Comparison of ENCODE assay signal across 1 cellular context in genomic region chr21:37009740-37010341, GRCh38.
TF ChIP-seq lines count a peak whose summit lies in the region.

No MANE protein-coding gene starts in this region.

TF ChIP-seq in K562, 482 proteins besides CTCF, POLR2A, EP300 and RAD21 (continued from another document and continues in another):
- TF ChIP-seq ZNF512 (tag; IDR thresholded peaks at IDR 0.05): no peak
- peak in 1 of 2 experiments; percentile 76; a peak in 2 of 4 replicates for TF ChIP-seq RCOR1 (IDR thresholded peaks at IDR 0.05; ENCODE audit: borderline replicate concordance in 1 of 2, low read depth in 2 of 2, low read length in 2 of 2)
- no peak for TF ChIP-seq SREBF2 (CRISPR knock-in tag; IDR thresholded peaks at IDR 0.05)
- TF ChIP-seq E2F1 (CRISPR knock-in tag; IDR thresholded peaks at IDR 0.05): no peak
- no peak for TF ChIP-seq BACH1 (tag; IDR thresholded peaks at IDR 0.05)
- 0 out of 2 replicates have a peak, but pooled peaks have one; percentile 36 for TF ChIP-seq NBN (IDR thresholded peaks at IDR 0.05; ENCODE audit: low read depth)
- TF ChIP-seq TSC22D4 (tag; IDR thresholded peaks at IDR 0.05): no peak
- no peak for TF ChIP-seq EZH2 (IDR thresholded peaks at IDR 0.05; ENCODE audit: borderline replicate concordance, low read depth, low read length)
- TF ChIP-seq NCOA1 (IDR thresholded peaks at IDR 0.05; ENCODE audit: low read depth): no peak
- no peak for TF ChIP-seq HMG20B (CRISPR knock-in tag; IDR thresholded peaks at IDR 0.05)
- no peak for TF ChIP-seq SETDB1 (IDR thresholded peaks at IDR 0.05; ENCODE audit: low read length)
- TF ChIP-seq ZNF253 (CRISPR knock-in tag; conservative IDR thresholded peaks at IDR 0.05): no peak
- no peak for TF ChIP-seq TAF1 (IDR thresholded peaks at IDR 0.05; ENCODE audit: control insufficient read depth, extremely low read depth, insufficient read depth, low read length, severe bottlenecking)
- no peak for TF ChIP-seq CHD1 (IDR thresholded peaks at IDR 0.05; ENCODE audit: low read length)
- TF ChIP-seq CXXC5 (CRISPR knock-in tag; IDR thresholded peaks at IDR 0.05): peak; percentile 62
- TF ChIP-seq, protein P1, sequence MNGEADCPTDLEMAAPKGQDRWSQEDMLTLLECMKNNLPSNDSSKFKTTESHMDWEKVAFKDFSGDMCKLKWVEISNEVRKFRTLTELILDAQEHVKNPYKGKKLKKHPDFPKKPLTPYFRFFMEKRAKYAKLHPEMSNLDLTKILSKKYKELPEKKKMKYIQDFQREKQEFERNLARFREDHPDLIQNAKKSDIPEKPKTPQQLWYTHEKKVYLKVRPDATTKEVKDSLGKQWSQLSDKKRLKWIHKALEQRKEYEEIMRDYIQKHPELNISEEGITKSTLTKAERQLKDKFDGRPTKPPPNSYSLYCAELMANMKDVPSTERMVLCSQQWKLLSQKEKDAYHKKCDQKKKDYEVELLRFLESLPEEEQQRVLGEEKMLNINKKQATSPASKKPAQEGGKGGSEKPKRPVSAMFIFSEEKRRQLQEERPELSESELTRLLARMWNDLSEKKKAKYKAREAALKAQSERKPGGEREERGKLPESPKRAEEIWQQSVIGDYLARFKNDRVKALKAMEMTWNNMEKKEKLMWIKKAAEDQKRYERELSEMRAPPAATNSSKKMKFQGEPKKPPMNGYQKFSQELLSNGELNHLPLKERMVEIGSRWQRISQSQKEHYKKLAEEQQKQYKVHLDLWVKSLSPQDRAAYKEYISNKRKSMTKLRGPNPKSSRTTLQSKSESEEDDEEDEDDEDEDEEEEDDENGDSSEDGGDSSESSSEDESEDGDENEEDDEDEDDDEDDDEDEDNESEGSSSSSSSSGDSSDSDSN (IDR thresholded peaks at IDR 0.05; ENCODE audit: borderline replicate concordance in 1 of 2, low read depth in 2 of 2, low read length in 2 of 2): peak in 1 of 2 experiments; percentile 73; a peak in 1 of 4 replicates
- TF ChIP-seq ZBTB33 (CRISPR knock-in tag; IDR thresholded peaks at IDR 0.05): no peak
- TF ChIP-seq, protein P2, sequence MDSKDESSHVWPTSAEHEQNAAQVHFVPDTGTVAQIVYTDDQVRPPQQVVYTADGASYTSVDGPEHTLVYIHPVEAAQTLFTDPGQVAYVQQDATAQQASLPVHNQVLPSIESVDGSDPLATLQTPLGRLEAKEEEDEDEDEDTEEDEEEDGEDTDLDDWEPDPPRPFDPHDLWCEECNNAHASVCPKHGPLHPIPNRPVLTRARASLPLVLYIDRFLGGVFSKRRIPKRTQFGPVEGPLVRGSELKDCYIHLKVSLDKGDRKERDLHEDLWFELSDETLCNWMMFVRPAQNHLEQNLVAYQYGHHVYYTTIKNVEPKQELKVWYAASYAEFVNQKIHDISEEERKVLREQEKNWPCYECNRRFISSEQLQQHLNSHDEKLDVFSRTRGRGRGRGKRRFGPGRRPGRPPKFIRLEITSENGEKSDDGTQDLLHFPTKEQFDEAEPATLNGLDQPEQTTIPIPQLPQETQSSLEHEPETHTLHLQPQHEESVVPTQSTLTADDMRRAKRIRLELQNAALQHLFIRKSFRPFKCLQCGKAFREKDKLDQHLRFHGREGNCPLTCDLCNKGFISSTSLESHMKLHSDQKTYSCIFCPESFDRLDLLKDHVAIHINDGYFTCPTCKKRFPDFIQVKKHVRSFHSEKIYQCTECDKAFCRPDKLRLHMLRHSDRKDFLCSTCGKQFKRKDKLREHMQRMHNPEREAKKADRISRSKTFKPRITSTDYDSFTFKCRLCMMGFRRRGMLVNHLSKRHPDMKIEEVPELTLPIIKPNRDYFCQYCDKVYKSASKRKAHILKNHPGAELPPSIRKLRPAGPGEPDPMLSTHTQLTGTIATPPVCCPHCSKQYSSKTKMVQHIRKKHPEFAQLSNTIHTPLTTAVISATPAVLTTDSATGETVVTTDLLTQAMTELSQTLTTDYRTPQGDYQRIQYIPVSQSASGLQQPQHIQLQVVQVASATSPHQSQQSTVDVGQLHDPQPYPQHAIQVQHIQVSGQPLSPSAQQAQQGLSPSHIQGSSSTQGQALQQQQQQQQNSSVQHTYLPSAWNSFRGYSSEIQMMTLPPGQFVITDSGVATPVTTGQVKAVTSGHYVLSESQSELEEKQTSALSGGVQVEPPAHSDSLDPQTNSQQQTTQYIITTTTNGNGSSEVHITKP (IDR thresholded peaks at IDR 0.05; ENCODE audit: partially characterized antibody): peak; percentile 6
- no peak for TF ChIP-seq CREB3L1 (IDR thresholded peaks at IDR 0.05; ENCODE audit: borderline replicate concordance, low read depth)
- TF ChIP-seq, protein P3, sequence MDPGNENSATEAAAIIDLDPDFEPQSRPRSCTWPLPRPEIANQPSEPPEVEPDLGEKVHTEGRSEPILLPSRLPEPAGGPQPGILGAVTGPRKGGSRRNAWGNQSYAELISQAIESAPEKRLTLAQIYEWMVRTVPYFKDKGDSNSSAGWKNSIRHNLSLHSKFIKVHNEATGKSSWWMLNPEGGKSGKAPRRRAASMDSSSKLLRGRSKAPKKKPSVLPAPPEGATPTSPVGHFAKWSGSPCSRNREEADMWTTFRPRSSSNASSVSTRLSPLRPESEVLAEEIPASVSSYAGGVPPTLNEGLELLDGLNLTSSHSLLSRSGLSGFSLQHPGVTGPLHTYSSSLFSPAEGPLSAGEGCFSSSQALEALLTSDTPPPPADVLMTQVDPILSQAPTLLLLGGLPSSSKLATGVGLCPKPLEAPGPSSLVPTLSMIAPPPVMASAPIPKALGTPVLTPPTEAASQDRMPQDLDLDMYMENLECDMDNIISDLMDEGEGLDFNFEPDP (CRISPR knock-in tag; IDR thresholded peaks at IDR 0.05): 0 out of 2 replicates have a peak, but pooled peaks have one; percentile 55
- no peak for TF ChIP-seq ZNF445 (CRISPR knock-in tag; IDR thresholded peaks at IDR 0.05; ENCODE audit: low read depth)
- TF ChIP-seq XRCC5 (IDR thresholded peaks at IDR 0.05; ENCODE audit: low read depth, low read length): peak; percentile 93
- no peak for TF ChIP-seq ZNF134 (CRISPR knock-in tag; conservative IDR thresholded peaks at IDR 0.05)
- TF ChIP-seq, protein P4, sequence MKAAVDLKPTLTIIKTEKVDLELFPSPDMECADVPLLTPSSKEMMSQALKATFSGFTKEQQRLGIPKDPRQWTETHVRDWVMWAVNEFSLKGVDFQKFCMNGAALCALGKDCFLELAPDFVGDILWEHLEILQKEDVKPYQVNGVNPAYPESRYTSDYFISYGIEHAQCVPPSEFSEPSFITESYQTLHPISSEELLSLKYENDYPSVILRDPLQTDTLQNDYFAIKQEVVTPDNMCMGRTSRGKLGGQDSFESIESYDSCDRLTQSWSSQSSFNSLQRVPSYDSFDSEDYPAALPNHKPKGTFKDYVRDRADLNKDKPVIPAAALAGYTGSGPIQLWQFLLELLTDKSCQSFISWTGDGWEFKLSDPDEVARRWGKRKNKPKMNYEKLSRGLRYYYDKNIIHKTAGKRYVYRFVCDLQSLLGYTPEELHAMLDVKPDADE (conservative IDR thresholded peaks at IDR 0.05; ENCODE audit: control insufficient read depth, low read depth, low read length): no peak
- peak; percentile 71; the same call in 1 of the 2 replicates for TF ChIP-seq RB1 (IDR thresholded peaks at IDR 0.05; ENCODE audit: low read depth)
- TF ChIP-seq ZNF644 (tag; IDR thresholded peaks at IDR 0.05; ENCODE audit: low read depth): no peak
- no peak for TF ChIP-seq ZNF354B (CRISPR knock-in tag; IDR thresholded peaks at IDR 0.05)
- peak; percentile 28; the same call in 1 of the 2 replicates for TF ChIP-seq SPI1 (IDR thresholded peaks at IDR 0.05; ENCODE audit: borderline replicate concordance, low read depth, low read length)
- peak; percentile 62; the same call in 1 of the 2 replicates for TF ChIP-seq MTA3 (IDR thresholded peaks at IDR 0.05; ENCODE audit: borderline replicate concordance)
- TF ChIP-seq ZBTB40 (IDR thresholded peaks at IDR 0.05): no peak
- TF ChIP-seq ZBTB40 (CRISPR knock-in tag; IDR thresholded peaks at IDR 0.05): no peak
